In genomic region chr4:83074783-83075182, GRCh38 we compare ENCODE assay signal across 1 cellular context.
A peak's percentile ranks its signal among the peaks of the same experiment; 100 is the strongest.
TF ChIP-seq lines count a peak whose summit lies in the region.

No MANE protein-coding gene starts in this region.

TF ChIP-seq in GM12878, 131 proteins besides CTCF, POLR2A, EP300 and RAD21:
- TF ChIP-seq JUNB (IDR thresholded peaks at IDR 0.05) = peak; percentile 44; the same call in 1 of the 2 replicates
- peak; percentile 71 for TF ChIP-seq TCF12 (IDR thresholded peaks at IDR 0.05; ENCODE audit: low read depth, low read length)
- TF ChIP-seq BHLHE40 (IDR thresholded peaks at IDR 0.05; ENCODE audit: borderline replicate concordance in 1 of 2, low read depth in 2 of 2, low read length in 1 of 2) = peak in 1 of 2 experiments; percentile 51; a peak in 1 of 4 replicates
- peak; percentile 73 for TF ChIP-seq PKNOX1 (IDR thresholded peaks at IDR 0.05)
- TF ChIP-seq NR2F1 (conservative IDR thresholded peaks at IDR 0.05) = peak; percentile 66
